ENCODE assay signal across 1 cellular context in genomic region chr3:45592830-45593707, GRCh38.
TF ChIP-seq lines count a peak whose summit lies in the region.

No MANE protein-coding gene starts in this region.

TF ChIP-seq in K562, 482 proteins besides CTCF, POLR2A, EP300 and RAD21 (continued from another document and continues in another):
- TF ChIP-seq, protein P1, sequence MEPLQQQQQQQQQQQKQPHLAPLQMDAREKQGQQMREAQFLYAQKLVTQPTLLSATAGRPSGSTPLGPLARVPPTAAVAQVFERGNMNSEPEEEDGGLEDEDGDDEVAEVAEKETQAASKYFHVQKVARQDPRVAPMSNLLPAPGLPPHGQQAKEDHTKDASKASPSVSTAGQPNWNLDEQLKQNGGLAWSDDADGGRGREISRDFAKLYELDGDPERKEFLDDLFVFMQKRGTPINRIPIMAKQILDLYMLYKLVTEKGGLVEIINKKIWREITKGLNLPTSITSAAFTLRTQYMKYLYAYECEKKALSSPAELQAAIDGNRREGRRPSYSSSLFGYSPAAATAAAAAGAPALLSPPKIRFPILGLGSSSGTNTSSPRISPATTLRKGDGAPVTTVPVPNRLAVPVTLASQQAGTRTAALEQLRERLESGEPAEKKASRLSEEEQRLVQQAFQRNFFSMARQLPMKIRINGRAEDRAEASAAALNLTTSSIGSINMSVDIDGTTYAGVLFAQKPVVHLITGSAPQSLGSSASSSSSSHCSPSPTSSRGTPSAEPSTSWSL (CRISPR knock-in tag; IDR thresholded peaks at IDR 0.05; ENCODE audit: borderline replicate concordance) = 0 out of 2 replicates have a peak, but pooled peaks have one; percentile 50
- TF ChIP-seq SMARCA5 (IDR thresholded peaks at IDR 0.05) (0 out of 2 replicates have a peak, but pooled peaks have one; percentile 47), ZBTB40 (IDR thresholded peaks at IDR 0.05) (no peak), ZBTB40 (CRISPR knock-in tag; IDR thresholded peaks at IDR 0.05) (peak; percentile 64; the same call in 1 of the 2 replicates), ZNF639 (CRISPR knock-in tag; conservative IDR thresholded peaks at IDR 0.05 in 1 of 2, IDR thresholded peaks at IDR 0.05 in 1 of 2) (peak in 1 of 2 experiments; percentile 62; a peak in 1 of 4 replicates), ZNF766 (CRISPR knock-in tag; conservative IDR thresholded peaks at IDR 0.05) (peak; percentile 94), RERE (CRISPR knock-in tag; IDR thresholded peaks at IDR 0.05; ENCODE audit: borderline replicate concordance) (peak; percentile 98; the same call in 1 of the 2 replicates), POLR2H (tag; IDR thresholded peaks at IDR 0.05; ENCODE audit: low read depth) (no peak), MGA (IDR thresholded peaks at IDR 0.05) (peak; percentile 99), EHMT2 (IDR thresholded peaks at IDR 0.05) (no peak), FOXP4 (CRISPR knock-in tag; IDR thresholded peaks at IDR 0.05; ENCODE audit: borderline replicate concordance) (peak; percentile 96)
